ENCODE assay signal across 8 cellular contexts in the genomic region with DNA sequence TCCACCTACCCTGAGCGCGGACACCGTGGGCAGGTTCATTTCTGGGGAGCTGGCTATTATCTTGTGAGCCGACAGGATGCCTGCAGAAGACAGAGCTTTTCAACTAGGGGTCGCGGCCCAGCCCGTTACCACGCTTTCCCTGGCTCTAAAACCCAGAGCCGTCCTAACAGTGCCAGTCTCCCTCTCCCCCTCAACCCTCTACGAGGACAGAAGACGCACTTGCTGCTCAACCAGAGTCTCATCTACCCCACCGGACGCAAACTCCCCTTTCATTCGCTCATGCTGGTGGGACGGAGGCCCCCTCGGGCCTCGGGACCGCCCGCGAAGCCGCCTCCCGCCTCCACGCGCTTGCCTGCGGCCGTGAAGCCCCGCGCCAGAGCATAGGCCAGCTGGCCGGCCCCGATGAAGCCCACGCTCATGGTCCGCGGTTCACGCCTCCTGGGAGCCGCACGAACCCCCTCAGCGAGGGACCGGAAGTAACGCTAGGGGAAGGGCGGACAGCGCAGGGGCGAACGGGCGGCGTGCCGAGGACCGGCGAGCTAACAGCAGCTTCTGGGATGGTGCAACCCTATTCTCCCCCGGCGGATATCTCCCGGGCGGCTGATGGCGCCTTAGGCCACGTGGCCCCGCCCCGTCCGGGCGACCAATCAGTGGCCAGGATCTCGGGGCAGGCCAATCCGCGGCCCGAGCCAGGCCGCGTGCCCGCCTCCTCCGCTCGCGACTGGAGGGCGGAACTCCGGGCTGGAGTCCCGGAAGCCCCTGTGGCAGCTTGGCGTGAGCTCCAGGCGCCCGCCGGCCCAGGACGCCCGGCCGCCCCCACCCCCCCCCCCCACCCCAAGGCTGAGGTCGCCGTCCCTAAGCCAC. TPM values are rescaled to one million over a fixed set of nuclear protein-coding genes. Genes with fewer than 3 reads are reported as not detected.
DNase-seq lines count a peak whose midpoint lies in the region; ATAC-seq and TF ChIP-seq lines count a peak whose summit lies in the region.

A gene (minus strand): TSS at position 559 of the 864 bp plus-strand sequence. CDS start 140 bp downstream, at position 419.

- peak within 1 kb of the TSS; percentile 91 for H3K27ac Mint-ChIP-seq in chondrocyte (ENCODE audit: unreplicated experiment)

- H3K36me3 Mint-ChIP-seq in chondrocyte (ENCODE audit: low read depth) = peaks cover 2% of the 10 kb centered on the region

- peak within 1 kb of the TSS; percentile 95 for H3K27ac ChIP-seq in layer of hippocampus (ENCODE audit: low read depth, low read length)

- peak within 1 kb of the TSS; percentile 91 for H3K4me3 Mint-ChIP-seq in chondrocyte (ENCODE audit: unreplicated experiment)

- peaks cover 38% of the 10 kb centered on the region for H3K4me1 Mint-ChIP-seq in chondrocyte (ENCODE audit: low read depth)

- no peaks in the 10 kb centered on the region for H3K27me3 ChIP-seq in layer of hippocampus (ENCODE audit: control insufficient read depth, insufficient read depth, low read length)

- H3K9me3 Mint-ChIP-seq in chondrocyte (ENCODE audit: low read depth) = no peaks in the 10 kb centered on the region

- TF ChIP-seq CTCF in chondrocyte (IDR thresholded peaks at IDR 0.05) = peak; percentile 18

- DNase-seq in AML-193 (lab: John Stamatoyannopoulos, UW) = peak; percentile 93 to 94
- peak; percentile 94 for DNase-seq in NCI-H510A treated with DMSO at 0.1 percent for 48 hours (lab: John Stamatoyannopoulos, UW)
- DNase-seq in activated CD4-positive, alpha-beta T cell treated with anti-CD3 and anti-CD28 coated beads for 24 hours (ENCODE audit: low read depth in 2 of 2) = peak; percentile 86 to 91
- no peak for DNase-seq in chondrocyte (ENCODE audit: low spot score)
- peak; percentile 86 to 93 for DNase-seq in stimulated activated CD4-positive, alpha-beta T cell treated with anti-CD3 and anti-CD28 coated beads, Interleukin-1b, Interleukin-23, amount 100 ng/mL, for 4 hours (ENCODE audit: low read depth in 2 of 2)

- ATAC-seq in HG03439 (IDR thresholded peaks at IDR 0.05; ENCODE audit: unreplicated experiment) = peak; percentile 96

- no peaks in the 10 kb centered on the region for H3K27me3 Mint-ChIP-seq in chondrocyte (ENCODE audit: low read depth)

- TF ChIP-seq POLR2A in GM19193 (IDR thresholded peaks at IDR 0.05; ENCODE audit: extremely low read depth, insufficient read depth, insufficient read length) = peak; percentile 91

RNA-seq across cellular contexts. Expression of the gene that starts here (rescaled TPM):
- total RNA-seq in chondrocyte = 43.4 to 52.4 TPM (median 43.5 TPM) in 3 replicates
